In the genomic region with DNA sequence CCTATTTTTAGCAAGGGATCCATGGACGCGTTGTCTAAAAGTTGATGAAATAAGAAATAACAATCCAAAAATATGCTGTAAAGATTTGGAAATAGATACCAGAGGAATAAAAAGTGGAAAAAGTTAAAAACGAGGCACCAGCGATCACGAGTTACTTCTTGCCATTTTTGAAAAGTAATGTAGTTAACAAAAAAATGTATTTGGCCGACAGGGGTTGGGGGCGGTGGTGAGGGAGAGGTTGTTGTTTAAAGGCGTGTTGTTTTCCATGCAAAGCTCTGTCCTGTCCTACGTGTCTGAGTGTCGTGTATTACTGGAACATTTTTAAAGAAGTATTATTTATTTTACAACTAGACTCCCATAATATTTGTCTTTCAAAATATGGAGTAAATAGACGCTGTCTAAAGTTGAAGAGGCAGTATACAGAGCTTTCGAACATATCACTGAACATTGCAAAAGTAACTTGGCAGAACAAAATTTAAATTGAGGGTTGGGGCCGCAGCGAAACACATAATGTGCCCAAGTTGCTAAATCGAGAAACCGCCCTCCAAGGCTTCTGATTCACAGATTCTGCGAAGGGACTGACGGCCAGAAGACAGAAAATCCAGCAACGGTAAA, we compare ENCODE assay signal across 8 cellular contexts. TPM values are rescaled to one million over a fixed set of nuclear protein-coding genes. Genes with fewer than 3 reads are reported as not detected.
A peak's percentile ranks its signal among the peaks of the same experiment; 100 is the strongest.
DNase-seq lines count a peak whose midpoint lies in the region; ATAC-seq and TF ChIP-seq lines count a peak whose summit lies in the region.

No MANE protein-coding gene starts in this region.

- intact Hi-C loops in HCT116 (cut with micrococcal nuclease) (no loop called here), mucosa of descending colon (cut with DNase I, micrococcal nuclease) (no loop called here)

- H3F3A ChIP-seq in smooth muscle cell (ENCODE audit: low read depth): peaks cover 29% of the 10 kb centered on the region

- H3K27ac ChIP-seq in HCT116 (ENCODE audit: low read depth, low read length) (peak overlapping the region; percentile 61), iPS-20b (ENCODE audit: low read length) (no peak overlapping the region), smooth muscle cell (ENCODE audit: low read depth) (peak overlapping the region; percentile 52)

- H4K20me1 ChIP-seq in HCT116 (ENCODE audit: insufficient read depth): no peaks in the 10 kb centered on the region
- H4K20me1 ChIP-seq in smooth muscle cell (ENCODE audit: low read depth): no peaks in the 10 kb centered on the region

- H3K4me3 ChIP-seq in HCT116 (replicated peaks in 1 of 2; ENCODE audit: low read depth in 1 of 2, low read length in 2 of 2) (peak overlapping the region; percentile 57 to 61), astrocyte of the cerebellum (ENCODE audit: low read depth, low read length) (peak overlapping the region; percentile 76), iPS-20b (ENCODE audit: low read length) (peak overlapping the region; percentile 73), smooth muscle cell (peak overlapping the region; percentile 72), mucosa of descending colon (no peak overlapping the region)

- H3K36me3 ChIP-seq in HCT116 (ENCODE audit: control insufficient read depth in 1 of 2, insufficient read depth in 2 of 2, low read length in 2 of 2): no peaks in the 10 kb centered on the region
- H3K36me3 ChIP-seq in iPS-20b (ENCODE audit: insufficient read depth, low read depth, low read length): no peaks in the 10 kb centered on the region
- H3K36me3 ChIP-seq in smooth muscle cell (ENCODE audit: low read depth): no peaks in the 10 kb centered on the region
- H3K36me3 ChIP-seq in mucosa of descending colon (ENCODE audit: low read depth): no peaks in the 10 kb centered on the region

- POLR2A ChIA-PET in HCT116 (lab: Charles Lee): interaction anchor here (1.1 kb wide), 1 partner anchor 152 kb away, joined by 5 read pairs; no protein-coding TSS in a partner anchor

- H3K27me3 ChIP-seq in HCT116 (ENCODE audit: insufficient read depth, low read length) (no peaks in the 10 kb centered on the region), iPS-20b (ENCODE audit: insufficient read depth, low read length) (peaks cover 6% of the 10 kb centered on the region; the same call in 1 of the 2 replicates), smooth muscle cell (ENCODE audit: low read depth) (no peaks in the 10 kb centered on the region)

- DNase-seq in HCT116 (ENCODE audit: low read depth, low spot score) (no peak), astrocyte of the cerebellum (ENCODE audit: low read depth) (no peak), smooth muscle cell (lab: John Stamatoyannopoulos, UW; ENCODE audit: unreplicated experiment) (no peak), mucosa of descending colon (no peak), pons (ENCODE audit: low spot score) (no peak)
- DNase-seq in stimulated activated CD4-positive, alpha-beta T cell treated with anti-CD3 and anti-CD28 coated beads, Interleukin-15, amount 100 ng/mL, for 24 hours: no peak
- DNase-seq in stimulated activated naive CD4-positive, alpha-beta T cell (lab: John Stamatoyannopoulos, UW): no peak

- no peak for TF ChIP-seq CTCF in HCT116 (IDR thresholded peaks at IDR 0.05 in 2 of 3, conservative IDR thresholded peaks at IDR 0.05 in 1 of 3; ENCODE audit: borderline replicate concordance in 1 of 3, insufficient read depth in 1 of 3, low read depth in 2 of 3, low read length in 2 of 3)
- TF ChIP-seq CTCF in astrocyte of the cerebellum (IDR thresholded peaks at IDR 0.05; ENCODE audit: low read depth, low read length, missing control alignments): no peak
- peak; percentile 2 for TF ChIP-seq CTCF in smooth muscle cell (IDR thresholded peaks at IDR 0.05; ENCODE audit: borderline replicate concordance, insufficient read depth, poor library complexity, severe bottlenecking)
- TF ChIP-seq CTCF in mucosa of descending colon (IDR thresholded peaks at IDR 0.05): no peak

- H2AFZ ChIP-seq in HCT116 (ENCODE audit: low read depth, low read length, poor library complexity, severe bottlenecking) (no peak overlapping the region), smooth muscle cell (ENCODE audit: low read depth) (peak overlapping the region; percentile 86)

- H3K9me3 ChIP-seq in HCT116 (ENCODE audit: control insufficient read depth in 1 of 2, insufficient read depth in 1 of 2, low read depth in 1 of 2, low read length in 2 of 2) (no peaks in the 10 kb centered on the region), iPS-20b (ENCODE audit: insufficient read depth, low read depth, low read length) (no peaks in the 10 kb centered on the region), smooth muscle cell (replicated peaks; ENCODE audit: low read depth) (no peaks in the 10 kb centered on the region), mucosa of descending colon (no peaks in the 10 kb centered on the region)

- H3K4me2 ChIP-seq in HCT116 (ENCODE audit: low read length): peak overlapping the region; percentile 75
- H3K4me2 ChIP-seq in smooth muscle cell: peak overlapping the region; percentile 91

- ATAC-seq in HCT116 (no peak), mucosa of descending colon (no peak)

- H3K4me1 ChIP-seq in HCT116 (ENCODE audit: control insufficient read depth in 1 of 2, insufficient read depth in 2 of 2, low read length in 2 of 2) (peaks cover 8 to 21% of the 10 kb centered on the region in 2 experiments; a peak in 3 of 4 replicates), iPS-20b (ENCODE audit: insufficient read depth, low read length) (peaks cover 10% of the 10 kb centered on the region; the same call in 1 of the 2 replicates), smooth muscle cell (ENCODE audit: low read depth) (peaks cover 15% of the 10 kb centered on the region), mucosa of descending colon (ENCODE audit: low read depth) (no peaks in the 10 kb centered on the region)

- no peak for TF ChIP-seq POLR2A in HCT116 (IDR thresholded peaks at IDR 0.05; ENCODE audit: borderline replicate concordance, extremely low read depth, insufficient read depth, insufficient read length)

- in situ Hi-C loops in astrocyte of the cerebellum (cut with HindIII; ENCODE audit: low sequenced_read_pairs): no loop called here

- peak overlapping the region; percentile 68 for H3K9ac ChIP-seq in HCT116 (ENCODE audit: low read length)
- peak overlapping the region; percentile 71; the same call in 1 of the 2 replicates for H3K9ac ChIP-seq in iPS-20b (ENCODE audit: low read depth, low read length)
- H3K9ac ChIP-seq in smooth muscle cell (ENCODE audit: low read depth): no peak overlapping the region

- 17% methylated on average over 19 of the region's 19 CpGs for WGBS in smooth muscle cell (ENCODE audit: low lambda C conversion rate)

- BruUV-seq in HCT116 (replicated peaks; lab: Mats Ljungman, UMichigan): no TSS peak

- H3K79me2 ChIP-seq in HCT116 (ENCODE audit: insufficient read depth, low read length) (peaks cover 16% of the 10 kb centered on the region), smooth muscle cell (ENCODE audit: low read depth) (peaks cover 23% of the 10 kb centered on the region)

- H3K9me2 ChIP-seq in HCT116 (ENCODE audit: insufficient read depth): no peaks in the 10 kb centered on the region

- RAD21 ChIA-PET in HCT116 (lab: Charles Lee; ENCODE audit: low non-redundant PET in 1 of 2, low total read pairs in 2 of 2, uncharacterized antibody in 2 of 2, unreplicated experiment in 2 of 2): interaction anchor here in 1 of 2 experiments (0.7 kb wide), 1 partner anchor 101 kb away, joined by 3 read pairs; no protein-coding TSS in a partner anchor

- TF ChIP-seq RAD21 in HCT116 (IDR thresholded peaks at IDR 0.05; ENCODE audit: low read depth): no peak

- CTCF ChIA-PET in HCT116 (lab: Charles Lee): no interaction called here

TF ChIP-seq in HCT116, 20 proteins besides CTCF, POLR2A, EP300 and RAD21:
- no peak for TF ChIP-seq POLR2AphosphoS5 (IDR thresholded peaks at IDR 0.05; ENCODE audit: low read depth, low read length)
- 0 out of 2 replicates have a peak, but pooled peaks have one; percentile 12 for TF ChIP-seq EGR1 (IDR thresholded peaks at IDR 0.05; ENCODE audit: low read depth)

RNA-seq across cellular contexts. Expression of a gene that starts 0.8 kb away (rescaled TPM):
- total RNA-seq in HCT116 (2021; ENCODE audit: unreplicated experiment): 18.5 TPM
- 10.9 and 11.3 TPM in 2 replicates for polyA plus RNA-seq in HCT116 (2012)
- total RNA-seq in smooth muscle cell: 8.2 and 11.5 TPM in 2 replicates
- polyA plus RNA-seq in smooth muscle cell: 17.9 and 21.7 TPM in 2 replicates
- 10 to 100 TPM in 1 of 3 donors, 1 to 10 TPM in 2; 1.8 to 18.9 (median 1.9) TPM for total RNA-seq in mucosa of descending colon

RNA-seq across cellular contexts. Expression of a gene that starts 44.0 kb away (rescaled TPM):
- 97.7 TPM for total RNA-seq in HCT116 (2021; ENCODE audit: unreplicated experiment)
- polyA plus RNA-seq in HCT116 (2012): 63.4 and 69.8 TPM in 2 replicates
- total RNA-seq in smooth muscle cell: 15.5 and 25.7 TPM in 2 replicates
- 55.2 and 61.7 TPM in 2 replicates for polyA plus RNA-seq in smooth muscle cell
- total RNA-seq in mucosa of descending colon: 10 to 100 TPM; 28.0 to 43.3 (median 41.2) TPM

RNA-seq across cellular contexts. Expression of a gene that starts 44.1 kb away (rescaled TPM):
- total RNA-seq in HCT116 (2021; ENCODE audit: unreplicated experiment) (58.2 TPM), smooth muscle cell (12.3 and 13.0 TPM in 2 replicates), mucosa of descending colon (10 to 100 TPM; 20.4 to 32.4 (median 21.8) TPM)
- 67.5 and 72.1 TPM in 2 replicates for polyA plus RNA-seq in HCT116 (2012)
- polyA plus RNA-seq in smooth muscle cell: 24.6 and 33.1 TPM in 2 replicates

RNA-seq across cellular contexts. Expression of a gene that starts 57.6 kb away (rescaled TPM):
- 16.4 TPM for total RNA-seq in HCT116 (2021; ENCODE audit: unreplicated experiment)
- polyA plus RNA-seq in HCT116 (2012): 17.8 and 22.1 TPM in 2 replicates
- total RNA-seq in smooth muscle cell: 1.9 and 5.3 TPM in 2 replicates
- polyA plus RNA-seq in smooth muscle cell: 2.8 and 5.4 TPM in 2 replicates
- total RNA-seq in mucosa of descending colon: 10 to 100 TPM in 1 of 3 donors, 1 to 10 TPM in 1, under 1 TPM in 1; 0.63 to 10.2 (median 1.5) TPM
